ENCODE assay signal across 9 cellular contexts in genomic region chr18:46966266-46966665, GRCh38. TPM values are rescaled to one million over a fixed set of nuclear protein-coding genes. Genes with fewer than 3 reads are reported as not detected.
DNase-seq lines count a peak whose midpoint lies in the region; ATAC-seq, FAIRE-seq and TF ChIP-seq lines count a peak whose summit lies in the region.
"Not testable (repeated sequence)": the region's sequence is repeated elsewhere in the genome, so short reads cannot be mapped to it uniquely, and the experiment has no call there.
"Had no signal": no experiment of that assay in that cellular context is flagged by ENCODE, and none has a peak within 500 bp of the region (broad histone marks: within the 10 kb centered on the region; RNA-seq: fewer than 3 reads in every experiment).

No MANE protein-coding gene starts in this region.

- not testable (repeated sequence) for TF ChIP-seq POLR2A in HepG2 (IDR thresholded peaks at IDR 0.05; ENCODE audit: insufficient read depth in 1 of 2, low read depth in 2 of 2, low read length in 2 of 2)

- H3K9ac ChIP-seq in HepG2 (ENCODE audit: insufficient read depth, low read depth, low read length): not testable (repeated sequence)

- H3K9me2 ChIP-seq in GM23338 (ENCODE audit: insufficient read depth); OCI-LY7 (ENCODE audit: insufficient read depth, low read length): not testable (repeated sequence)

- H3K4me1 Mint-ChIP-seq in GM23338, WTC11: not testable (repeated sequence)

- in situ Hi-C loops in Panc1 (cut with HindIII; ENCODE audit: low pct_unique_long_range_greater_than_20kb, low sequenced_read_pairs); HepG2 (cut with HindIII; ENCODE audit: extremely low pct_ligation_motif_present, low pct_unique_long_range_greater_than_20kb): not testable (repeated sequence)

- TF ChIP-seq RAD21 in HepG2 (CRISPR knock-in tag; IDR thresholded peaks at IDR 0.05): not testable (repeated sequence)

- H3K9me3 Mint-ChIP-seq in GM23338, WTC11: not testable (repeated sequence)

- TF ChIP-seq EP300 in HepG2 (IDR thresholded peaks at IDR 0.05; ENCODE audit: low read depth in 2 of 2, low read length in 2 of 2); HepG2 (CRISPR knock-in tag; IDR thresholded peaks at IDR 0.05; ENCODE audit: borderline replicate concordance): not testable (repeated sequence)

- H3K36me3 ChIP-seq in A673 (ENCODE audit: insufficient read depth, low read length, poor library complexity, severe bottlenecking); GM23338 (ENCODE audit: insufficient read depth); OCI-LY7 (ENCODE audit: insufficient read depth, low read length); Panc1 (ENCODE audit: control insufficient read depth, insufficient read depth, low read length); bronchial epithelial cell (ENCODE audit: control insufficient read depth, insufficient read depth, low read length); HepG2 (replicated peaks in 1 of 2; ENCODE audit: control insufficient read depth in 1 of 2, insufficient read depth in 2 of 2, low read length in 2 of 2): not testable (repeated sequence)

- H3K4me1 ChIP-seq in A673 (ENCODE audit: insufficient read depth, low read length, poor library complexity, severe bottlenecking); GM23338 (ENCODE audit: insufficient read depth); OCI-LY7 (ENCODE audit: insufficient read depth, low read length, poor library complexity, severe bottlenecking); Panc1 (ENCODE audit: control insufficient read depth, insufficient read depth, low read length); HepG2 (ENCODE audit: insufficient read depth, low read length): not testable (repeated sequence)

- BruUV-seq in A673 (replicated peaks; lab: Mats Ljungman, UMichigan) (TSS peak; percentile 54), OCI-LY7 (replicated peaks; lab: Mats Ljungman, UMichigan) (TSS peak; percentile 95), Panc1 (replicated peaks; lab: Mats Ljungman, UMichigan) (TSS peak; percentile 98)
- BruUV-seq in HepG2 (replicated peaks; lab: Mats Ljungman, UMichigan): not testable (repeated sequence)

- intact Hi-C loops in A673 (cut with micrococcal nuclease; ENCODE audit: unreplicated experiment); OCI-LY7 (cut with micrococcal nuclease; ENCODE audit: unreplicated experiment); Panc1 (cut with micrococcal nuclease; ENCODE audit: unreplicated experiment); HepG2 (cut with micrococcal nuclease; ENCODE audit: unreplicated experiment): not testable (repeated sequence)

- H3K4me2 ChIP-seq in GM23338; OCI-LY7 (ENCODE audit: low read length); HepG2 (ENCODE audit: low read depth, low read length): not testable (repeated sequence)

- H3K27ac ChIP-seq in A673 (ENCODE audit: low read depth, low read length, poor library complexity, severe bottlenecking); GM23338 (ENCODE audit: low read depth); OCI-LY7 (ENCODE audit: low read depth, low read length, poor library complexity, severe bottlenecking); Panc1 (ENCODE audit: low read length); HepG2 (ENCODE audit: extremely low read length, insufficient read depth, low read length): not testable (repeated sequence)

- FAIRE-seq in bronchial epithelial cell (lab: Jason Lieb, UNC): peak; percentile 97
- FAIRE-seq in HepG2 (lab: Jason Lieb, UNC): peak; percentile 50

- POLR2A ChIA-PET in A673 (lab: Charles Lee; ENCODE audit: low non-redundant PET); OCI-LY7 (lab: Charles Lee); Panc1 (lab: Charles Lee); WTC11 (lab: Charles Lee); HepG2 (lab: Yijun Ruan, JAX): not testable (repeated sequence)

- not testable (repeated sequence) for H3K27me3 ChIP-seq in A673 (replicated peaks; ENCODE audit: insufficient read depth, low read depth, low read length, poor library complexity); GM23338 (ENCODE audit: insufficient read depth); Panc1 (ENCODE audit: control insufficient read depth, insufficient read depth, low read length); bronchial epithelial cell (ENCODE audit: control insufficient read depth, insufficient read depth, low read length); HepG2 (ENCODE audit: control insufficient read depth in 1 of 2, insufficient read depth in 2 of 2, low read length in 2 of 2)

- not testable (repeated sequence) for DNase-seq in A673 (ENCODE audit: low spot score); GM23338 (ENCODE audit: low spot score); OCI-LY7 (ENCODE audit: low spot score); Panc1 (ENCODE audit: low read depth, low spot score); WTC11 (ENCODE audit: low spot score); bronchial epithelial cell (ENCODE audit: low read depth); HepG2 (ENCODE audit: low spot score)

- not testable (repeated sequence) for H3K27me3 Mint-ChIP-seq in GM23338 (ENCODE audit: insufficient read depth, low read depth, poor library complexity); WTC11 (ENCODE audit: low read depth)

- WGBS in HepG2 (ENCODE audit: low lambda C conversion rate): no CpG with 5 or more reads among the region's 10 CpGs

- not testable (repeated sequence) for TF ChIP-seq CTCF in A673 (conservative IDR thresholded peaks at IDR 0.05; ENCODE audit: low read depth, low read length); GM23338 (conservative IDR thresholded peaks at IDR 0.05; ENCODE audit: low read depth in 2 of 2); OCI-LY7 (conservative IDR thresholded peaks at IDR 0.05; ENCODE audit: low read length); Panc1 (IDR thresholded peaks at IDR 0.05); WTC11 (IDR thresholded peaks at IDR 0.05); bronchial epithelial cell (IDR thresholded peaks at IDR 0.05; ENCODE audit: insufficient read depth, low read length, severe bottlenecking); HepG2 (CRISPR knock-in tag; IDR thresholded peaks at IDR 0.05)

- ATAC-seq in GM23338 (peak; percentile 68), WTC11 (peak; percentile 60), HepG2 (peak; percentile 43; the same call in 2 of the 3 replicates)
- not testable (repeated sequence) for ATAC-seq in Panc1

- not testable (repeated sequence) for H2AFZ ChIP-seq in GM23338; OCI-LY7 (ENCODE audit: low read length); HepG2 (ENCODE audit: low read length)

- H3K79me2 ChIP-seq in GM23338 (replicated peaks; ENCODE audit: insufficient read depth); OCI-LY7 (ENCODE audit: insufficient read depth, low read depth, low read length); HepG2 (ENCODE audit: insufficient read depth, low read length): not testable (repeated sequence)

- not testable (repeated sequence) for H3K4me3 Mint-ChIP-seq in GM23338, WTC11

- CTCF ChIA-PET in A673 (lab: Charles Lee); OCI-LY7 (lab: Charles Lee; ENCODE audit: unreplicated experiment); Panc1 (lab: Charles Lee); WTC11 (lab: Charles Lee); HepG2 (lab: Yijun Ruan, JAX; ENCODE audit: low intra/inter-chr PET ratio, low total read pairs): not testable (repeated sequence)

- not testable (repeated sequence) for H3K36me3 Mint-ChIP-seq in GM23338 (ENCODE audit: low read depth); WTC11

- H3K4me3 ChIP-seq in A673 (ENCODE audit: low read depth, low read length, poor library complexity, severe bottlenecking); GM23338; OCI-LY7 (ENCODE audit: low read depth, low read length, poor library complexity, severe bottlenecking); Panc1 (ENCODE audit: low read depth in 2 of 2, low read length in 2 of 2); bronchial epithelial cell (ENCODE audit: low read depth, low read length); HepG2 (replicated peaks in 1 of 3; ENCODE audit: insufficient read depth in 1 of 3, low read depth in 2 of 3, low read length in 3 of 3): not testable (repeated sequence)

- H3K27ac Mint-ChIP-seq in GM23338, WTC11: not testable (repeated sequence)

- not testable (repeated sequence) for H3F3A ChIP-seq in GM23338 (replicated peaks; ENCODE audit: low read depth)

- H3K9me3 ChIP-seq in A673 (ENCODE audit: low read depth, low read length, poor library complexity, severe bottlenecking); OCI-LY7 (ENCODE audit: low read length); Panc1 (ENCODE audit: control insufficient read depth, insufficient read depth, low read depth, low read length); HepG2 (ENCODE audit: low read length): not testable (repeated sequence)

- not testable (repeated sequence) for H4K20me1 ChIP-seq in GM23338 (replicated peaks; ENCODE audit: insufficient read depth); OCI-LY7 (ENCODE audit: insufficient read depth, low read length); HepG2 (ENCODE audit: insufficient read depth, low read length)

RNA-seq across cellular contexts. Expression of gene KATNAL2, which starts 48.9 kb away (rescaled TPM):
- 10.6 and 15.4 TPM in 2 replicates for total RNA-seq in A673 (2021)
- total RNA-seq in GM23338 (2014; rRNA removed; shearing (Covaris generic)): 7.7 and 11.8 TPM in 2 replicates
- polyA plus RNA-seq in GM23338 (2016; fragmentation: Nextera tagmentation; extraction: Ambion mirVana): 9.9 and 11.8 TPM in 2 replicates
- total RNA-seq in OCI-LY7 (2014; rRNA removed; shearing (Covaris generic)): 5.7 and 8.1 TPM in 2 replicates
- 13.9 and 16.1 TPM in 2 replicates for total RNA-seq in OCI-LY7 (2022)
- total RNA-seq in Panc1 (2021; ENCODE audit: unreplicated experiment): 2.6 TPM
- polyA plus RNA-seq in Panc1 (2012; ENCODE audit: insufficient read length): 2.4 TPM
- total RNA-seq in WTC11 (2021): 9.9 to 12.1 TPM (median 11.7 TPM) in 3 replicates
- under 0.01 and 0.77 TPM in 2 replicates for total RNA-seq in bronchial epithelial cell
- not detected in 2 replicates for total RNA-seq in HepG2 (2016; rRNA removed; fragmentation: Illumina TruSeq; extraction: Trizol)
- not detected in 2 replicates for total RNA-seq in HepG2 (2016; cell fraction: cytosol; rRNA removed; fragmentation: Illumina TruSeq; extraction: Trizol; ENCODE audit: low read depth)
- not detected in 2 replicates for total RNA-seq in HepG2 (2016; cell fraction: insoluble cytoplasmic fraction; rRNA removed; fragmentation: Illumina TruSeq; extraction: Trizol)
- total RNA-seq in HepG2 (2016; cell fraction: membrane; rRNA removed; fragmentation: Illumina TruSeq; extraction: Trizol): 0.17 TPM in 1 of 2 replicates, not detected in the other
- not detected in 2 replicates for total RNA-seq in HepG2 (2016; cell fraction: nucleus; rRNA removed; fragmentation: Illumina TruSeq; extraction: Trizol)
- polyA plus RNA-seq in HepG2 (2011; rRNA removed): not detected in 2 replicates
- not detected in 2 replicates for polyA plus RNA-seq in HepG2 (2011; cell fraction: cytosol; rRNA removed)
- not detected in 2 replicates for polyA plus RNA-seq in HepG2 (2011; cell fraction: nucleus; rRNA removed)
- 0.53 and 0.59 TPM in 2 replicates for polyA plus RNA-seq in HepG2 (2012)
- not detected in 2 replicates for polyA plus RNA-seq in HepG2 (2016; cell fraction: cytosol; fragmentation: Illumina TruSeq; extraction: Trizol; ENCODE audit: low read depth)
- polyA plus RNA-seq in HepG2 (2016; cell fraction: insoluble cytoplasmic fraction; fragmentation: Illumina TruSeq; extraction: Trizol; ENCODE audit: low read depth): not detected in 2 replicates
- 0.11 TPM in 1 of 2 replicates, not detected in the other for polyA plus RNA-seq in HepG2 (2016; cell fraction: membrane; fragmentation: Illumina TruSeq; extraction: Trizol; ENCODE audit: low read depth)
- polyA plus RNA-seq in HepG2 (2016; cell fraction: nucleus; fragmentation: Illumina TruSeq; extraction: Trizol; ENCODE audit: insufficient read depth, low read depth): not detected in 2 replicates
- polyA minus RNA-seq in HepG2 (2011; rRNA and poly(A)+ RNA removed; ENCODE audit: low replicate concordance): 2.1 TPM in 1 of 2 replicates, not detected in the other
- not detected in 2 replicates for polyA minus RNA-seq in HepG2 (2011; cell fraction: cytosol; rRNA and poly(A)+ RNA removed)
- polyA minus RNA-seq in HepG2 (2011; cell fraction: nucleus; rRNA and poly(A)+ RNA removed): not detected in 2 replicates
- total RNA-seq: CD4-positive, CD25-positive, alpha-beta regulatory T cell had no signal
- polyA plus RNA-seq: CD4-positive, alpha-beta memory T cell had no signal

RNA-seq across cellular contexts. Expression of gene PIAS2, which starts 49.0 kb away (rescaled TPM):
- total RNA-seq in A673 (2021) (72.8 and 78.7 TPM in 2 replicates), OCI-LY7 (2022) (27.9 and 35.7 TPM in 2 replicates), Panc1 (2021; ENCODE audit: unreplicated experiment) (30.6 TPM), WTC11 (2021) (50.7 to 60.6 TPM (median 57.8 TPM) in 3 replicates), bronchial epithelial cell (12.9 and 13.7 TPM in 2 replicates), HepG2 (2016; rRNA removed; fragmentation: Illumina TruSeq; extraction: Trizol) (12.1 and 12.2 TPM in 2 replicates)
- 54.1 and 54.2 TPM in 2 replicates for total RNA-seq in GM23338 (2014; rRNA removed; shearing (Covaris generic))
- polyA plus RNA-seq in GM23338 (2016; fragmentation: Nextera tagmentation; extraction: Ambion mirVana) (27.5 and 30.3 TPM in 2 replicates), HepG2 (2011; rRNA removed) (9.7 and 12.7 TPM in 2 replicates)
- total RNA-seq in OCI-LY7 (2014; rRNA removed; shearing (Covaris generic)): 17.9 and 18.1 TPM in 2 replicates
- polyA plus RNA-seq in Panc1 (2012; ENCODE audit: insufficient read length): 10.5 TPM
- 21.1 and 21.8 TPM in 2 replicates for total RNA-seq in HepG2 (2016; cell fraction: cytosol; rRNA removed; fragmentation: Illumina TruSeq; extraction: Trizol; ENCODE audit: low read depth)
- 10.0 and 12.5 TPM in 2 replicates for total RNA-seq in HepG2 (2016; cell fraction: insoluble cytoplasmic fraction; rRNA removed; fragmentation: Illumina TruSeq; extraction: Trizol)
- 15.9 and 20.3 TPM in 2 replicates for total RNA-seq in HepG2 (2016; cell fraction: membrane; rRNA removed; fragmentation: Illumina TruSeq; extraction: Trizol)
- total RNA-seq in HepG2 (2016; cell fraction: nucleus; rRNA removed; fragmentation: Illumina TruSeq; extraction: Trizol): 23.1 and 23.2 TPM in 2 replicates
- polyA plus RNA-seq in HepG2 (2011; cell fraction: cytosol; rRNA removed): 6.0 and 6.5 TPM in 2 replicates
- 19.3 and 20.3 TPM in 2 replicates for polyA plus RNA-seq in HepG2 (2011; cell fraction: nucleus; rRNA removed)
- polyA plus RNA-seq in HepG2 (2012): 6.3 and 11.8 TPM in 2 replicates
- polyA plus RNA-seq in HepG2 (2016; cell fraction: cytosol; fragmentation: Illumina TruSeq; extraction: Trizol; ENCODE audit: low read depth): 4.7 and 5.8 TPM in 2 replicates
- polyA plus RNA-seq in HepG2 (2016; cell fraction: insoluble cytoplasmic fraction; fragmentation: Illumina TruSeq; extraction: Trizol; ENCODE audit: low read depth): 9.0 and 11.6 TPM in 2 replicates
- polyA plus RNA-seq in HepG2 (2016; cell fraction: membrane; fragmentation: Illumina TruSeq; extraction: Trizol; ENCODE audit: low read depth): 9.3 and 11.1 TPM in 2 replicates
- polyA plus RNA-seq in HepG2 (2016; cell fraction: nucleus; fragmentation: Illumina TruSeq; extraction: Trizol; ENCODE audit: insufficient read depth, low read depth): 10.0 and 12.3 TPM in 2 replicates
- polyA minus RNA-seq in HepG2 (2011; rRNA and poly(A)+ RNA removed; ENCODE audit: low replicate concordance): 19.2 and 24.1 TPM in 2 replicates
- polyA minus RNA-seq in HepG2 (2011; cell fraction: cytosol; rRNA and poly(A)+ RNA removed): 6.9 and 7.9 TPM in 2 replicates
- polyA minus RNA-seq in HepG2 (2011; cell fraction: nucleus; rRNA and poly(A)+ RNA removed): 106 and 144 TPM in 2 replicates
